Comparison of ENCODE assay signal across 25 cellular contexts in genomic region chr5:79756102-79756501, GRCh38.
"Had no signal": no experiment of that assay in that cellular context is flagged by ENCODE, and none has a peak within 500 bp of the region (broad histone marks: within the 10 kb centered on the region; RNA-seq: fewer than 3 reads in every experiment).

No MANE protein-coding gene starts in this region.

- ATAC-seq: activated CD8-positive, alpha-beta memory T cell treated with anti-CD3 and anti-CD28 coated beads, Interleukin-2, amount 10 ng/mL, durations not matched to agents 7 days and 5 days; heart left ventricle; left colon; natural killer cell; upper lobe of right lung had no signal

- H3K4me1 ChIP-seq: spleen, upper lobe of right lung had no signal

- H3K9me3 Mint-ChIP-seq: activated B cell treated with CpG ODN at 0.5 μM for 24 hours; activated CD4-positive, alpha-beta memory T cell treated with anti-CD3 and anti-CD28 coated beads for 36 hours; activated T-helper 1 cell treated with anti-CD3 and anti-CD28 coated beads, Interleukin-12 subunit alpha, Interleukin-12 subunit beta, Interleukin-2, Interleukin-4 antibody, amounts not matched to agents 30 ng/mL and 10 ng/mL and 1 ng/mL, durations not matched to agents 14 hours and 24 hours and 36 hours; brain; natural killer cell; stimulated activated naive CD8-positive, alpha-beta T cell treated with anti-CD3 and anti-CD28 coated beads, Interleukin-15, Interleukin-2, amounts not matched to agents 100 ng/mL and 50 ng/mL, for 24 hours had no signal

- DNase-seq: activated B cell treated with CpG ODN at 0.5 μM for 24 hours; activated CD4-positive, alpha-beta memory T cell treated with anti-CD3 and anti-CD28 coated beads for 36 hours; activated CD4-positive, alpha-beta T cell treated with anti-CD3 and anti-CD28 coated beads for 4 hours; activated CD8-positive, alpha-beta memory T cell treated with anti-CD3 and anti-CD28 coated beads, Interleukin-2, amount 10 ng/mL, durations not matched to agents 7 days and 5 days; activated gamma-delta T cell; activated naive CD4-positive, alpha-beta T cell treated with anti-CD3 and anti-CD28 coated beads, Interleukin-2, amount 50 U/mL, for 16 hours; activated T-cell treated with anti-CD3 and anti-CD28 coated beads for 4 hours; aorta; heart left ventricle; islet precursor cell; left colon; midbrain; natural killer cell; spleen; stimulated activated CD4-positive, alpha-beta T cell treated with anti-CD3 and anti-CD28 coated beads, Interleukin-4, amount 100 ng/mL, for 1 hour; substantia nigra; T-helper 1 cell; T-helper 9 cell; thyroid gland; upper lobe of right lung had no signal

- H3K4me1 Mint-ChIP-seq: activated B cell treated with CpG ODN at 0.5 μM for 24 hours had no signal

- H3K27ac ChIP-seq: epithelial cell of prostate, heart left ventricle, spleen, thyroid gland, upper lobe of right lung had no signal

- H3K36me3 Mint-ChIP-seq: activated CD4-positive, alpha-beta memory T cell treated with anti-CD3 and anti-CD28 coated beads for 36 hours; activated CD8-positive, alpha-beta memory T cell treated with anti-CD3 and anti-CD28 coated beads, Interleukin-2, amount 10 ng/mL, durations not matched to agents 7 days and 5 days; brain; natural killer cell had no signal

- H3K9me3 ChIP-seq: heart left ventricle, spleen, thyroid gland, upper lobe of right lung had no signal

- H3K27me3 ChIP-seq: heart left ventricle, spleen, thyroid gland, upper lobe of right lung had no signal

- H3K4me3 ChIP-seq: heart left ventricle, spleen, thyroid gland, upper lobe of right lung had no signal

- H3K27ac Mint-ChIP-seq: activated B cell treated with CpG ODN at 0.5 μM for 24 hours; activated CD4-positive, alpha-beta memory T cell treated with anti-CD3 and anti-CD28 coated beads for 36 hours; activated CD8-positive, alpha-beta memory T cell treated with anti-CD3 and anti-CD28 coated beads, Interleukin-2, amount 10 ng/mL, durations not matched to agents 7 days and 5 days; activated T-helper 1 cell treated with anti-CD3 and anti-CD28 coated beads, Interleukin-12 subunit alpha, Interleukin-12 subunit beta, Interleukin-2, Interleukin-4 antibody, amounts not matched to agents 30 ng/mL and 10 ng/mL and 1 ng/mL, durations not matched to agents 14 hours and 24 hours and 36 hours; brain; natural killer cell; progenitor cell of endocrine pancreas; stimulated activated naive CD8-positive, alpha-beta T cell treated with anti-CD3 and anti-CD28 coated beads, Interleukin-15, Interleukin-2, amounts not matched to agents 100 ng/mL and 50 ng/mL, for 24 hours had no signal

- H3K4me3 Mint-ChIP-seq: activated B cell treated with CpG ODN at 0.5 μM for 24 hours; activated CD4-positive, alpha-beta memory T cell treated with anti-CD3 and anti-CD28 coated beads for 36 hours; activated CD8-positive, alpha-beta memory T cell treated with anti-CD3 and anti-CD28 coated beads, Interleukin-2, amount 10 ng/mL, durations not matched to agents 7 days and 5 days; activated T-helper 1 cell treated with anti-CD3 and anti-CD28 coated beads, Interleukin-12 subunit alpha, Interleukin-12 subunit beta, Interleukin-2, Interleukin-4 antibody, amounts not matched to agents 30 ng/mL and 10 ng/mL and 1 ng/mL, durations not matched to agents 14 hours and 24 hours and 36 hours; brain; natural killer cell; stimulated activated naive CD8-positive, alpha-beta T cell treated with anti-CD3 and anti-CD28 coated beads, Interleukin-15, Interleukin-2, amounts not matched to agents 100 ng/mL and 50 ng/mL, for 24 hours had no signal

- H3K27me3 Mint-ChIP-seq: progenitor cell of endocrine pancreas had no signal

- H3K36me3 ChIP-seq: spleen, thyroid gland, upper lobe of right lung had no signal
